In the genomic region with DNA sequence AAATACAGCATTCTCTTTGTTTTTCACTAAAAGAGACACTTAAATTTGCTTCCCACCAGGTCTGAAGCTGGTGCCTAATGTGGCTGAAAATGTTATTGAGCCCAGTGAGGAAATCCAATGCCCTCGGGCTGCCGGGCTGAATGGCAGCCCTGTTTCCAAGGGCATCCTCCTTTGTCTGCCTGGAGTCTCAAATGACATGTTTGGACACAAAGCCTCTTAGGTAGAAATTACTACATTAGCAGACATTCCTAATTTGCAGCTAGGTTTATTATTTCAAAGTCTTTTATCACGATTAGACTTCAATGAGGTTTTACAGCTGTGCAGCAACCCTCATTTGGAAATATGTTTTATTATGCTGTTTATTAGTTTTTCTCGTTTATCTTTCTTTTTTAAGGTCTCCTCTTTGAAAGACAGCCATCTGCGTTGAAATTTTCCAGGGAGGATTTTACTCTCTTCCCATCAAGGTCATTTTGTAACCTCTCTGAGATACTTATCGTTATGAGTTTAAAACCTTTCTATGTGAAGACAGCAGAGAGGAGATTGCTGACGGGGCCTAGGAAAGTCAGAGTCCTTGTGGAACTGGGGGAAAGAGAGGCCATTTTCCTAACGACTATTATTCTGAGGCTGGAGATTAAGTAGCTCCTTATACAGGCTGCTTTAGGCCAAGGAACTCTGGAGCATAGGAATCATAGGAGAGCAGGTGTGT, we compare ENCODE assay signal across 11 cellular contexts. TPM values are rescaled to one million over a fixed set of nuclear protein-coding genes. Genes with fewer than 3 reads are reported as not detected.
DNase-seq lines count a peak whose midpoint lies in the region; ATAC-seq and TF ChIP-seq lines count a peak whose summit lies in the region.
"Had no signal": no experiment of that assay in that cellular context is flagged by ENCODE, and none has a peak within 500 bp of the region (broad histone marks: within the 10 kb centered on the region; RNA-seq: fewer than 3 reads in every experiment).

No MANE protein-coding gene starts in this region.

- WGBS in heart left ventricle, 4 donors: 63 to 73% (median 66%) methylated on average over 8 of the region's 8 CpGs

- H3K27me3 ChIP-seq in vagina (no peaks in the 10 kb centered on the region), heart left ventricle (no peaks in the 10 kb centered on the region)
- H3K27me3 ChIP-seq: ascending aorta had no signal

- H3K9me3 Mint-ChIP-seq in activated T-cell treated with anti-CD3 and anti-CD28 coated beads, Interleukin-2, amount 50 U/mL, for 24 hours: no peaks in the 10 kb centered on the region

- no peak overlapping the region for H3K27ac Mint-ChIP-seq in activated T-cell treated with anti-CD3 and anti-CD28 coated beads, Interleukin-2, amount 50 U/mL, for 24 hours

- peaks cover 32% of the 10 kb centered on the region for H3K27me3 Mint-ChIP-seq in activated T-cell treated with anti-CD3 and anti-CD28 coated beads, Interleukin-2, amount 50 U/mL, for 24 hours

- no peak overlapping the region for H3K4me3 Mint-ChIP-seq in activated T-cell treated with anti-CD3 and anti-CD28 coated beads, Interleukin-2, amount 50 U/mL, for 24 hours

- H3K4me3 ChIP-seq in fibroblast of villous mesenchyme (ENCODE audit: low read depth, low read length): no peak overlapping the region
- no peak overlapping the region for H3K4me3 ChIP-seq in vagina
- H3K4me3 ChIP-seq in heart left ventricle: no peak overlapping the region
- H3K4me3 ChIP-seq: ascending aorta had no signal

- H3K4me1 Mint-ChIP-seq in activated T-cell treated with anti-CD3 and anti-CD28 coated beads, Interleukin-2, amount 50 U/mL, for 24 hours (ENCODE audit: low read depth): no peaks in the 10 kb centered on the region

- no peaks in the 10 kb centered on the region for H3K36me3 ChIP-seq in vagina
- H3K36me3 ChIP-seq in heart left ventricle: no peaks in the 10 kb centered on the region
- H3K36me3 ChIP-seq: ascending aorta had no signal

- TF ChIP-seq POLR2A in vagina (IDR thresholded peaks at IDR 0.05): no peak
- TF ChIP-seq POLR2A in heart left ventricle (IDR thresholded peaks at IDR 0.05): no peak

- H3K9me3 ChIP-seq in vagina: no peaks in the 10 kb centered on the region
- H3K9me3 ChIP-seq in heart left ventricle: peaks cover 0 to 7% (median 0%) of the 10 kb centered on the region in 12 donors
- H3K9me3 ChIP-seq: ascending aorta had no signal

- intact Hi-C loops in vagina (cut with DNase I): no loop called here
- intact Hi-C loops in heart left ventricle (cut with DNase I): loop anchor here in 1 of 10 donors (5.0 kb wide), 1 partner anchor 37 kb away; no protein-coding TSS in a partner anchor

- H3K36me3 Mint-ChIP-seq in activated T-cell treated with anti-CD3 and anti-CD28 coated beads, Interleukin-2, amount 50 U/mL, for 24 hours (ENCODE audit: low read depth): no peaks in the 10 kb centered on the region

- TF ChIP-seq CTCF in fibroblast of villous mesenchyme (IDR thresholded peaks at IDR 0.05; ENCODE audit: insufficient read depth, low read depth, low read length): no peak
- TF ChIP-seq CTCF in vagina (IDR thresholded peaks at IDR 0.05): no peak
- TF ChIP-seq CTCF in heart left ventricle (IDR thresholded peaks at IDR 0.05): no peak

- ATAC-seq in HG02884 (IDR thresholded peaks at IDR 0.05; ENCODE audit: unreplicated experiment) (no peak), heart left ventricle (no peak)

- peaks cover 16% of the 10 kb centered on the region for H3K4me1 ChIP-seq in vagina
- H3K4me1 ChIP-seq in heart left ventricle: no peaks in the 10 kb centered on the region
- H3K4me1 ChIP-seq: ascending aorta had no signal

- H3K27ac ChIP-seq in vagina (peak overlapping the region; percentile 2), heart left ventricle (no peak overlapping the region)
- H3K27ac ChIP-seq: ascending aorta had no signal

- DNase-seq in NCI-H510A treated with DMSO at 0.1 percent for 48 hours (lab: John Stamatoyannopoulos, UW) (peak; percentile 35), NCI-H510A (lab: John Stamatoyannopoulos, UW) (no peak), NCI-H69 (lab: John Stamatoyannopoulos, UW) (peak; percentile 100), fibroblast of villous mesenchyme (ENCODE audit: low read depth) (peak; percentile 70), vagina (ENCODE audit: extremely low spot score in 2 of 2) (no peak), heart left ventricle (no peak)
- no peak for DNase-seq in activated T-cell treated with anti-CD3 and anti-CD28 coated beads, Interleukin-2, amount 50 U/mL, for 24 hours
- DNase-seq: DND-41, IMR-90 had no signal

RNA-seq across cellular contexts. Expression of gene ZNF532, which starts 59.0 kb away (rescaled TPM):
- total RNA-seq in fibroblast of villous mesenchyme: 45.1 and 45.8 TPM in 2 replicates
- total RNA-seq in vagina: 77.1 TPM
- 10 to 100 TPM; 50.7 to 84.4 (median 70.9) TPM for total RNA-seq in heart left ventricle
- 10 to 100 TPM; 16.0 to 25.5 TPM for polyA plus RNA-seq in heart left ventricle

Comparison
In these comparisons a context has a peak if more than half of its experiments do, and no peak if none do; other contexts are left out.
1. DNase-seq: peak in NCI-H510A treated with DMSO at 0.1 percent for 48 hours (single experiment), NCI-H69 (single experiment) and fibroblast of villous mesenchyme (single experiment); none in NCI-H510A (single experiment), vagina (0 of 2), activated T-cell treated with anti-CD3 and anti-CD28 coated beads, Interleukin-2, amount 50 U/mL, for 24 hours (single experiment) and heart left ventricle (0 of 5).